In genomic region chr7:140533394-140533872, GRCh38 we compare ENCODE assay signal across 23 cellular contexts. TPM values are rescaled to one million over a fixed set of nuclear protein-coding genes. Genes with fewer than 3 reads are reported as not detected.
DNase-seq lines count a peak whose midpoint lies in the region; ATAC-seq, FAIRE-seq and TF ChIP-seq lines count a peak whose summit lies in the region.
"Had no signal": no experiment of that assay in that cellular context is flagged by ENCODE, and none has a peak within 500 bp of the region (broad histone marks: within the 10 kb centered on the region; RNA-seq: fewer than 3 reads in every experiment).

No MANE protein-coding gene starts in this region.

- no peaks in the 10 kb centered on the region for H3K79me2 ChIP-seq in K562 (ENCODE audit: control insufficient read depth, insufficient read depth, low read length)

- no peak for TF ChIP-seq POLR2A in K562 (conservative IDR thresholded peaks at IDR 0.05)

- intact Hi-C loops in Right ventricle myocardium inferior (cut with DNase I) (no loop called here), cardiac septum (cut with DNase I) (loop anchor here (10.0 kb wide), 1 partner anchor 61 kb away; no protein-coding TSS in a partner anchor), K562 (cut with micrococcal nuclease) (no loop called here), upper lobe of right lung (cut with DNase I) (no loop called here)

- no TSS peak for BruUV-seq in K562 (replicated peaks; lab: Mats Ljungman, UMichigan)

- WGBS in K562 (ENCODE audit: insufficient coverage, low coverage, missing lambda C conversion rate): 1% methylated on average over 13 of the region's 13 CpGs

- no peak overlapping the region for H2AFZ ChIP-seq in K562 (ENCODE audit: low read depth, low read length)

- TF ChIP-seq RAD21 in K562 (CRISPR knock-in tag; conservative IDR thresholded peaks at IDR 0.05 in 1 of 2, IDR thresholded peaks at IDR 0.05 in 1 of 2): no peak

- H3K9ac ChIP-seq in K562 (ENCODE audit: insufficient read depth in 1 of 2, low read depth in 2 of 2, low read length in 2 of 2): peak overlapping the region in 1 of 2 experiments; percentile 3; a peak in 1 of 4 replicates

- H3K4me1 ChIP-seq in K562 (replicated peaks in 1 of 2; ENCODE audit: control insufficient read depth in 2 of 2, insufficient read depth in 2 of 2, low read length in 2 of 2): no peaks in the 10 kb centered on the region; a peak in 1 of 5 replicates
- H3K4me1 ChIP-seq in upper lobe of right lung: peaks cover 7% of the 10 kb centered on the region
- H3K4me1 ChIP-seq: ascending aorta had no signal

- FAIRE-seq in K562 (lab: Jason Lieb, UNC): no peak
- FAIRE-seq: endothelial cell of umbilical vein, GM18507 had no signal

- no peak overlapping the region for H3K27ac ChIP-seq in K562 (ENCODE audit: extremely low read depth, low read depth, low read length)
- H3K27ac ChIP-seq in upper lobe of right lung: peak overlapping the region; percentile 42
- H3K27ac ChIP-seq: ascending aorta, coronary artery had no signal

- no peak for DNase-seq in Right ventricle myocardium inferior (ENCODE audit: missing footprints)
- no peak for DNase-seq in cardiac septum (ENCODE audit: low spot score)
- peak; percentile 37 to 55 (median 46) for DNase-seq in K562 (ENCODE audit: extremely low read depth in 1 of 4, low spot score in 3 of 4)
- DNase-seq in left kidney (ENCODE audit: low read depth, low spot score): peak; percentile 91
- DNase-seq in upper lobe of right lung: no peak
- no peak for DNase-seq in pons (ENCODE audit: low spot score)
- DNase-seq in mesenteric fat pad (ENCODE audit: low spot score): no peak
- DNase-seq: ACHN; activated CD8-positive, alpha-beta memory T cell treated with anti-CD3 and anti-CD28 coated beads, Interleukin-2, amount 50 U/mL, for 48 hours; activated naive CD4-positive, alpha-beta T cell treated with Interleukin-2 at 50 U/mL for 16 hours; CD4-positive, alpha-beta T cell; Kasumi-1; NCI-H1436; NCI-H524 treated with DMSO at 0.1 percent for 48 hours; stimulated activated CD4-positive, alpha-beta T cell treated with anti-CD3 and anti-CD28 coated beads, Interleukin-4, amount 100 ng/mL, for 24 hours; substantia nigra; T1000 had no signal

- in situ Hi-C loops in K562 (cut with MboI): no loop called here

- H3K4me2 ChIP-seq in K562 (ENCODE audit: insufficient read depth, low read length): peak overlapping the region; percentile 34; the same call in 1 of the 2 replicates

- H3K36me3 ChIP-seq in K562 (ENCODE audit: control insufficient read depth, insufficient read depth, low read length) (no peaks in the 10 kb centered on the region), upper lobe of right lung (no peaks in the 10 kb centered on the region)
- H3K36me3 ChIP-seq: ascending aorta had no signal

- CTCF ChIA-PET in K562 (lab: Yijun Ruan, JAX; ENCODE audit: low intra/inter-chr PET ratio): no interaction called here

- H3K9me1 ChIP-seq in K562 (ENCODE audit: control insufficient read depth, insufficient read depth, low read length): no peaks in the 10 kb centered on the region

- TF ChIP-seq CTCF in K562 (IDR thresholded peaks at IDR 0.05 in 2 of 3, conservative IDR thresholded peaks at IDR 0.05 in 1 of 3; ENCODE audit: insufficient read depth in 2 of 3, low read depth in 1 of 3, low read length in 3 of 3) (no peak), upper lobe of right lung (IDR thresholded peaks at IDR 0.05) (no peak)

- POLR2A ChIA-PET in K562 (lab: Yijun Ruan, JAX): interaction anchor here (0.6 to 1.0 kb wide), 4 partner anchors 11 to 196 kb away, joined by 3 to 5 read pairs (median 3); no protein-coding TSS in a partner anchor

- H3K4me3 ChIP-seq in K562 (no peak overlapping the region), upper lobe of right lung (no peak overlapping the region)
- H3K4me3 ChIP-seq: ascending aorta, coronary artery had no signal

- ATAC-seq in Right ventricle myocardium inferior: peak; percentile 12
- peak; percentile 83 for ATAC-seq in K562
- ATAC-seq in upper lobe of right lung: peak; percentile 40
- ATAC-seq in GM18907 (IDR thresholded peaks at IDR 0.05; ENCODE audit: unreplicated experiment): no peak
- ATAC-seq: HCT116 had no signal

- TF ChIP-seq EP300 in K562 (IDR thresholded peaks at IDR 0.05; ENCODE audit: low read length): peak; percentile 11; the same call in 1 of the 2 replicates

- no peaks in the 10 kb centered on the region for H3K9me3 ChIP-seq in K562 (replicated peaks; ENCODE audit: control insufficient read depth, insufficient read depth, low read depth, low read length)
- H3K9me3 ChIP-seq in upper lobe of right lung: no peaks in the 10 kb centered on the region
- H3K9me3 ChIP-seq: ascending aorta had no signal

- no peaks in the 10 kb centered on the region for H4K20me1 ChIP-seq in K562 (replicated peaks; ENCODE audit: control insufficient read depth, insufficient read depth, low read length)

- H3K27me3 ChIP-seq in K562 (ENCODE audit: control insufficient read depth in 2 of 2, insufficient read depth in 2 of 2, low read length in 2 of 2) (peaks cover 48 to 79% of the 10 kb centered on the region in 2 experiments), upper lobe of right lung (no peaks in the 10 kb centered on the region)
- H3K27me3 ChIP-seq: ascending aorta had no signal

TF ChIP-seq in K562, 482 proteins besides CTCF, POLR2A, EP300 and RAD21 (continues in another document):
- TF ChIP-seq, protein P1, sequence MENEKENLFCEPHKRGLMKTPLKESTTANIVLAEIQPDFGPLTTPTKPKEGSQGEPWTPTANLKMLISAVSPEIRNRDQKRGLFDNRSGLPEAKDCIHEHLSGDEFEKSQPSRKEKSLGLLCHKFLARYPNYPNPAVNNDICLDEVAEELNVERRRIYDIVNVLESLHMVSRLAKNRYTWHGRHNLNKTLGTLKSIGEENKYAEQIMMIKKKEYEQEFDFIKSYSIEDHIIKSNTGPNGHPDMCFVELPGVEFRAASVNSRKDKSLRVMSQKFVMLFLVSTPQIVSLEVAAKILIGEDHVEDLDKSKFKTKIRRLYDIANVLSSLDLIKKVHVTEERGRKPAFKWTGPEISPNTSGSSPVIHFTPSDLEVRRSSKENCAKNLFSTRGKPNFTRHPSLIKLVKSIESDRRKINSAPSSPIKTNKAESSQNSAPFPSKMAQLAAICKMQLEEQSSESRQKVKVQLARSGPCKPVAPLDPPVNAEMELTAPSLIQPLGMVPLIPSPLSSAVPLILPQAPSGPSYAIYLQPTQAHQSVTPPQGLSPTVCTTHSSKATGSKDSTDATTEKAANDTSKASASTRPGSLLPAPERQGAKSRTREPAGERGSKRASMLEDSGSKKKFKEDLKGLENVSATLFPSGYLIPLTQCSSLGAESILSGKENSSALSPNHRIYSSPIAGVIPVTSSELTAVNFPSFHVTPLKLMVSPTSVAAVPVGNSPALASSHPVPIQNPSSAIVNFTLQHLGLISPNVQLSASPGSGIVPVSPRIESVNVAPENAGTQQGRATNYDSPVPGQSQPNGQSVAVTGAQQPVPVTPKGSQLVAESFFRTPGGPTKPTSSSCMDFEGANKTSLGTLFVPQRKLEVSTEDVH (IDR thresholded peaks at IDR 0.05; ENCODE audit: low read depth, partially characterized antibody): no peak
- no peak for TF ChIP-seq PTTG1 (tag; IDR thresholded peaks at IDR 0.05; ENCODE audit: low read depth)
- TF ChIP-seq KAT8 (IDR thresholded peaks at IDR 0.05; ENCODE audit: low read depth): no peak

RNA-seq across cellular contexts. Expression of gene MKRN1, which starts 54.1 kb away (rescaled TPM):
- total RNA-seq in Right ventricle myocardium inferior (99.0 TPM), cardiac septum (95.0 TPM), K562 (2014; rRNA removed) (60.7 and 73.9 TPM in 2 replicates), K562 (2014; rRNA removed; fragmentation: Illumina TruSeq; extraction: Trizol) (82.0 and 92.2 TPM in 2 replicates), K562 (2015; rRNA removed; fragmentation: Illumina TruSeq; extraction: Trizol) (79.0 and 87.1 TPM in 2 replicates), K562 (2021) (70.7 and 87.5 TPM in 2 replicates), upper lobe of right lung (84.4 TPM), mesenteric fat pad (58.5 TPM)
- total RNA-seq in K562 (2011; cell fraction: chromatin; rRNA removed; ENCODE audit: low replicate concordance): 105 and 157 TPM in 2 replicates
- total RNA-seq in K562 (2011; cell fraction: nucleolus; rRNA removed): 62.0 and 63.3 TPM in 2 replicates
- 108 and 126 TPM in 2 replicates for total RNA-seq in K562 (2011; cell fraction: nucleoplasm; rRNA removed)
- polyA plus RNA-seq in K562 (2011; rRNA removed) (72.4 and 87.9 TPM in 2 replicates), K562 (2014; fragmentation: Illumina TruSeq; extraction: Trizol) (80.8 and 90.3 TPM in 2 replicates), K562 (2014; fragmentation: Nextera tagmentation; extraction: Ambion mirVana) (10 to 100 TPM; 30.5 to 33.5 TPM), K562 (2014; rRNA removed) (75.8 and 76.0 TPM in 2 replicates)
- polyA plus RNA-seq in K562 (2011; cell fraction: cytosol; rRNA removed): 48.3 and 81.3 TPM in 2 replicates
- polyA plus RNA-seq in K562 (2011; cell fraction: nucleus; rRNA removed): 55.8 and 88.3 TPM in 2 replicates
- 75.1 and 81.2 TPM in 2 replicates for polyA plus RNA-seq in K562 (2012)
- 120 and 131 TPM in 2 replicates for polyA minus RNA-seq in K562 (2011; rRNA and poly(A)+ RNA removed)
- polyA minus RNA-seq in K562 (2011; cell fraction: cytosol; rRNA and poly(A)+ RNA removed): 38.2 and 52.5 TPM in 2 replicates
- polyA minus RNA-seq in K562 (2011; cell fraction: nucleus; rRNA and poly(A)+ RNA removed): 30.3 and 62.9 TPM in 2 replicates

Comparison
In these comparisons a context has a peak if more than half of its experiments do, and no peak if none do; other contexts are left out.
1. DNase-seq: peak in K562 (4 of 4) and left kidney (single experiment); none in Right ventricle myocardium inferior (single experiment), cardiac septum (single experiment), upper lobe of right lung (single experiment), pons (single experiment) and mesenteric fat pad (single experiment).